Comparison of ENCODE assay signal across 12 cellular contexts in the genomic region with DNA sequence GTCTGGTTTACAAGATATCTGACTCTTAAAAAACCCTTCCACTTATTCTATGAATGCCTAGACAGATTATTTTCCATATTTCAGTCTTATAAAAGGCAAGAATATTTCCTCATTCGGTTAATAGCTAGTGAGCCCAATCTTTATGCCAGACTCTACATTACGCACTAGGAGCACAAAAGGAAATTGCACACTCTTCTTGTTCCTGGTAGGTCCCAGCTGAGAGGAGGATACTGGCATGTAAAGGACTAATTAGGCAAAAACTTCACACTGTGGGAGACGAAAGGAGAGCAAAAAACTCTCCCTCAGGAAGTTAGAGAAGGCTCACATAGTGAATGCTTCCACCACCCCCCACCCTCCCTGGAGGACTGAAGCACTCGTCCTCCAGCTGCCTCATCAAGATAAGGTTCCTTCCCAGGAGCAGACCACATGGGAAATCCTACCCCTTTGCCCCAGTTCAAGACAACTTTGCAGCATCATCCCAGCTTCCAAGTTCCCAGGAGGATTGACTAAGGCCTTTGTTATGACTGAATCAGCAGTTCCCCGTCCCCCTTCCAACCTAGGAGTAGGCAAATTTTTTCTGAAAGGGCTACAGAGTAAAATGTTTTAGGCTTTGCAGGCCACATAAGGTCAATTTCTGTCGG. TPM values are rescaled to one million over a fixed set of nuclear protein-coding genes. Genes with fewer than 3 reads are reported as not detected.
DNase-seq lines count a peak whose midpoint lies in the region; ATAC-seq and TF ChIP-seq lines count a peak whose summit lies in the region.
"Had no signal": no experiment of that assay in that cellular context is flagged by ENCODE, and none has a peak within 500 bp of the region (broad histone marks: within the 10 kb centered on the region; RNA-seq: fewer than 3 reads in every experiment).

No MANE protein-coding gene starts in this region.

- no peak overlapping the region for H3K4me2 ChIP-seq in OCI-LY7 (ENCODE audit: low read length)

- H3K4me1 ChIP-seq in gastroesophageal sphincter (peaks cover 0 to 46% (median 10%) of the 10 kb centered on the region in 3 donors), OCI-LY7 (ENCODE audit: insufficient read depth, low read length, poor library complexity, severe bottlenecking) (no peaks in the 10 kb centered on the region)

- peak overlapping the region in 2 of 4 donors; percentile 57 to 70 for H3K27ac ChIP-seq in gastroesophageal sphincter
- no peak overlapping the region for H3K27ac ChIP-seq in OCI-LY7 (ENCODE audit: low read depth, low read length, poor library complexity, severe bottlenecking)
- H3K27ac ChIP-seq: HL-60 had no signal

- CTCF ChIA-PET in OCI-LY7 (lab: Charles Lee; ENCODE audit: unreplicated experiment) = no interaction called here

- TF ChIP-seq CTCF in gastroesophageal sphincter (IDR thresholded peaks at IDR 0.05) (no peak), OCI-LY7 (conservative IDR thresholded peaks at IDR 0.05; ENCODE audit: low read length) (no peak)

- H3K27me3 ChIP-seq in gastroesophageal sphincter = no peaks in the 10 kb centered on the region

- peak; percentile 60 for ATAC-seq in gastroesophageal sphincter
- ATAC-seq in GM19351 (IDR thresholded peaks at IDR 0.05; ENCODE audit: unreplicated experiment) = no peak

- H2AFZ ChIP-seq in OCI-LY7 (ENCODE audit: low read length) = no peak overlapping the region

- H4K20me1 ChIP-seq in OCI-LY7 (ENCODE audit: insufficient read depth, low read length) = no peaks in the 10 kb centered on the region

- no peaks in the 10 kb centered on the region for H3K9me2 ChIP-seq in OCI-LY7 (ENCODE audit: insufficient read depth, low read length)

- TF ChIP-seq EP300 in gastroesophageal sphincter (IDR thresholded peaks at IDR 0.05) = no peak

- H3K9me3 ChIP-seq in gastroesophageal sphincter = no peaks in the 10 kb centered on the region
- no peaks in the 10 kb centered on the region for H3K9me3 ChIP-seq in OCI-LY7 (ENCODE audit: low read length)

- no peaks in the 10 kb centered on the region for H3K79me2 ChIP-seq in OCI-LY7 (ENCODE audit: insufficient read depth, low read depth, low read length)

- no peak for TF ChIP-seq POLR2A in gastroesophageal sphincter (IDR thresholded peaks at IDR 0.05)

- WGBS in gastroesophageal sphincter (ENCODE audit: low coverage in 1 of 2), 2 donors = 35 to 45% methylated on average over 4 of the region's 6 CpGs

- no peak overlapping the region for H3K4me3 ChIP-seq in gastroesophageal sphincter
- no peak overlapping the region for H3K4me3 ChIP-seq in OCI-LY7 (ENCODE audit: low read depth, low read length, poor library complexity, severe bottlenecking)

- POLR2A ChIA-PET in OCI-LY7 (lab: Charles Lee) = no interaction called here

- H3K36me3 ChIP-seq in gastroesophageal sphincter = no peaks in the 10 kb centered on the region
- no peaks in the 10 kb centered on the region for H3K36me3 ChIP-seq in OCI-LY7 (ENCODE audit: insufficient read depth, low read length)

- DNase-seq in GOT3 (lab: John Stamatoyannopoulos, UW) = peak; percentile 40
- DNase-seq in T1000 (lab: John Stamatoyannopoulos, UW) = peak; percentile 68
- DNase-seq in renal cortical epithelial cell (ENCODE audit: low read depth) = peak; percentile 31
- no peak for DNase-seq in OCI-LY7 (ENCODE audit: low spot score)
- DNase-seq in NCI-H774 (lab: John Stamatoyannopoulos, UW) = no peak
- no peak for DNase-seq in stimulated activated CD4-positive, alpha-beta T cell treated with anti-CD3 and anti-CD28 coated beads, Interleukin-4, amount 100 ng/mL, for 24 hours
- DNase-seq: activated naive CD4-positive, alpha-beta T cell treated with Interleukin-2 at 50 U/mL for 16 hours; NCI-H446 treated with DMSO at 0.1 percent for 48 hours; stimulated activated naive CD4-positive, alpha-beta T cell had no signal

- no TSS peak for BruUV-seq in OCI-LY7 (replicated peaks; lab: Mats Ljungman, UMichigan)

- intact Hi-C loops in OCI-LY7 (cut with micrococcal nuclease; ENCODE audit: unreplicated experiment) = no loop called here

RNA-seq across cellular contexts. Expression of gene CAPZA3, which starts 14.5 kb away (rescaled TPM):
- total RNA-seq in gastroesophageal sphincter = not detected
- not detected in 2 replicates for total RNA-seq in renal cortical epithelial cell
- not detected in 2 replicates for total RNA-seq in OCI-LY7 (2014; rRNA removed; shearing (Covaris generic))
- total RNA-seq in OCI-LY7 (2022) = not detected in 2 replicates

RNA-seq across cellular contexts. Expression of gene PLCZ1, which starts 14.6 kb away (rescaled TPM):
- total RNA-seq in gastroesophageal sphincter (under 1 TPM in 1 of 4 donors, not detected in 3; 0.93 TPM), renal cortical epithelial cell (0.69 TPM in 1 of 2 replicates, not detected in the other), OCI-LY7 (2022) (not detected in 2 replicates)
- not detected in 2 replicates for total RNA-seq in OCI-LY7 (2014; rRNA removed; shearing (Covaris generic))

Comparison
In these comparisons a context has a peak if more than half of its experiments do, and no peak if none do; other contexts are left out.
1. DNase-seq: peak in GOT3 (single experiment), T1000 (single experiment) and renal cortical epithelial cell (single experiment); none in OCI-LY7 (single experiment), NCI-H774 (single experiment) and stimulated activated CD4-positive, alpha-beta T cell treated with anti-CD3 and anti-CD28 coated beads, Interleukin-4, amount 100 ng/mL, for 24 hours (single experiment).